8 cellular contexts compared by ENCODE assay signal in the genomic region with DNA sequence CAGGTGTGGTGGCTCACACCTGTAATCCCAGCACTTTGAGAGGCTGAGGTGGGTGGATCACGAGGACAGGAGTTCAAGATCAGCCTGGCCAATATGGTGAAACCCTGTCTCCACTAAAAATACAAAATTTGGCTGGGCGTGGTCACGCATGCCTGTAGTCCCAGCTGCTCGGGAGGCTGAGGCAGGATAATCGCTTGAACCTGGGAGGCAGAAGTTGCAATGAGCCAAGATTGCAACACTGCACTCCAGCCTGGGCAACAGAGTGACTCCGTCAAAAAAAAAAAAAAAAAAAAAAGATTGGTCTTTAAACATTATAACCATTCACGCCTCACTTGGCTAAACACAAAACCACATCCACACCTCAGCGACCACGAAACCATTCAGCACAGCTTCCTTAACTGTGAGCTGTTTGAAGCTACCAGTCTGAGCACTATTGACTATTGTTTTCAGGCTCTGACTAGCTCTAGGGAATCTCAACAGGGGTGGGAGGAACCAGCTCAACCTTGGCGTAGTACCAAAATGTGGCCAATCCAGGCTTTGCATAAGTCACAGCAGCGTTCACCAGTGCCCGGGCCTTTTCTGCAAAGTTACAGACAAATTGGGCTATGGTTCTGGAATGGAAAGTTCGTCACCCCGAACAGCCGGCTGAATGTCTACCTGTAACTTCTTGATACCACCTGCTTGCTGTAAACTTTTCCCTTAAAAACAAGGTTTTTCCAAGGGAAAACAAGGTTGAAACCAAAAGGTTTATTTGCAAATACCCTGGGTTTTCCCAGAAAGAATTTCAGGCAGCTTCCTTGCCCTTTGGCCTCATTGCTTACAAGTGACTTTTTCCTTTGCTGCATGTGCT.
A peak's percentile ranks its signal among the peaks of the same experiment; 100 is the strongest.
DNase-seq lines count a peak whose midpoint lies in the region; ATAC-seq and TF ChIP-seq lines count a peak whose summit lies in the region.

No MANE protein-coding gene starts in this region.

- no peaks in the 10 kb centered on the region for H3K9me3 ChIP-seq in hepatocyte (ENCODE audit: low read depth)

- H3K4me3 Mint-ChIP-seq in activated naive CD4-positive, alpha-beta T cell treated with anti-CD3 and anti-CD28 coated beads, Interleukin-2, amount 10 ng/mL, durations not matched to agents 7 days and 5 days, result no peak overlapping the region
- H3K4me3 Mint-ChIP-seq in activated B cell treated with CpG ODN at 0.5 μM for 24 hours, result no peak overlapping the region

- H3K27ac ChIP-seq in hepatocyte, result peak overlapping the region; percentile 76
- H3K27ac ChIP-seq in substantia nigra (ENCODE audit: low read depth, low read length, poor library complexity, severe bottlenecking), result peak overlapping the region; percentile 92

- intact Hi-C loops in activated B cell treated with CpG ODN at 0.5 μM for 24 hours (cut with micrococcal nuclease), result no loop called here

- no peaks in the 10 kb centered on the region for H3K36me3 Mint-ChIP-seq in activated naive CD4-positive, alpha-beta T cell treated with anti-CD3 and anti-CD28 coated beads, Interleukin-2, amount 10 ng/mL, durations not matched to agents 7 days and 5 days
- H3K36me3 Mint-ChIP-seq in activated B cell treated with CpG ODN at 0.5 μM for 24 hours (ENCODE audit: low read depth), result no peaks in the 10 kb centered on the region

- WGBS in hepatocyte (ENCODE audit: low lambda C conversion rate, missing lambda C conversion rate), result 68% methylated on average over 15 of the region's 15 CpGs

- peaks cover 4% of the 10 kb centered on the region for H3K4me1 Mint-ChIP-seq in activated naive CD4-positive, alpha-beta T cell treated with anti-CD3 and anti-CD28 coated beads, Interleukin-2, amount 10 ng/mL, durations not matched to agents 7 days and 5 days
- peaks cover 5% of the 10 kb centered on the region for H3K4me1 Mint-ChIP-seq in activated B cell treated with CpG ODN at 0.5 μM for 24 hours

- peak; percentile 38 for DNase-seq in activated naive CD4-positive, alpha-beta T cell treated with anti-CD3 and anti-CD28 coated beads, Interleukin-2, amount 10 ng/mL, durations not matched to agents 7 days and 5 days
- no peak for DNase-seq in activated naive CD4-positive, alpha-beta T cell treated with Interleukin-2 at 50 U/mL for 16 hours
- peak; percentile 96 for DNase-seq in M059J (ENCODE audit: low read depth)
- DNase-seq in activated B cell treated with CpG ODN at 0.5 μM for 24 hours, result no peak
- peak; percentile 25 for DNase-seq in hepatocyte (ENCODE audit: low spot score)
- DNase-seq in substantia nigra (lab: John Stamatoyannopoulos, UW), result peak in 47 of 49 donors; percentile 17 to 83 (median 58)
- no peak for DNase-seq in NCI-H524 (lab: John Stamatoyannopoulos, UW)

- ATAC-seq in HG02588 (IDR thresholded peaks at IDR 0.05; ENCODE audit: unreplicated experiment) (peak; percentile 96), activated B cell treated with CpG ODN at 0.5 μM for 24 hours (ENCODE audit: low read depth) (peak; percentile 47)

- CTCF ChIA-PET in activated naive CD4-positive, alpha-beta T cell treated with anti-CD3 and anti-CD28 coated beads, Interleukin-2, amount 10 ng/mL, durations not matched to agents 7 days and 5 days (lab: Charles Lee), result no interaction called here
- CTCF ChIA-PET in activated B cell treated with CpG ODN at 0.5 μM for 24 hours (lab: Charles Lee), result no interaction called here

- POLR2A ChIA-PET in activated B cell treated with CpG ODN at 0.5 μM for 24 hours (lab: Charles Lee), result no interaction called here

- peaks cover 17% of the 10 kb centered on the region for H3K27me3 Mint-ChIP-seq in activated naive CD4-positive, alpha-beta T cell treated with anti-CD3 and anti-CD28 coated beads, Interleukin-2, amount 10 ng/mL, durations not matched to agents 7 days and 5 days
- H3K27me3 Mint-ChIP-seq in activated B cell treated with CpG ODN at 0.5 μM for 24 hours, result peaks cover 32% of the 10 kb centered on the region

- peak overlapping the region; percentile 17 for H3K27ac Mint-ChIP-seq in activated naive CD4-positive, alpha-beta T cell treated with anti-CD3 and anti-CD28 coated beads, Interleukin-2, amount 10 ng/mL, durations not matched to agents 7 days and 5 days
- H3K27ac Mint-ChIP-seq in activated B cell treated with CpG ODN at 0.5 μM for 24 hours, result no peak overlapping the region

- H3K36me3 ChIP-seq in hepatocyte (replicated peaks; ENCODE audit: insufficient read depth, low read depth), result no peaks in the 10 kb centered on the region

- H3K79me2 ChIP-seq in hepatocyte, result no peaks in the 10 kb centered on the region

- H3K27me3 ChIP-seq in hepatocyte, result no peaks in the 10 kb centered on the region

- no peaks in the 10 kb centered on the region for H3K9me2 ChIP-seq in hepatocyte (replicated peaks; ENCODE audit: insufficient read depth)

- TF ChIP-seq CTCF in activated B cell treated with CpG ODN at 0.5 μM for 24 hours (IDR thresholded peaks at IDR 0.05) (no peak), hepatocyte (IDR thresholded peaks at IDR 0.05; ENCODE audit: poor library complexity) (no peak)

- no peak overlapping the region for H3K4me3 ChIP-seq in hepatocyte

- H4K20me1 ChIP-seq in hepatocyte (ENCODE audit: insufficient read depth, poor library complexity, severe bottlenecking), result no peaks in the 10 kb centered on the region

- peak overlapping the region; percentile 64 for H2AFZ ChIP-seq in hepatocyte

- H3K4me1 ChIP-seq in hepatocyte (ENCODE audit: insufficient read depth), result peaks cover 25% of the 10 kb centered on the region

- peak overlapping the region; percentile 27 for H3K4me2 ChIP-seq in hepatocyte

- no peaks in the 10 kb centered on the region for H3K9me3 Mint-ChIP-seq in activated naive CD4-positive, alpha-beta T cell treated with anti-CD3 and anti-CD28 coated beads, Interleukin-2, amount 10 ng/mL, durations not matched to agents 7 days and 5 days
- no peaks in the 10 kb centered on the region for H3K9me3 Mint-ChIP-seq in activated B cell treated with CpG ODN at 0.5 μM for 24 hours

Comparison
In these comparisons a context has a peak if more than half of its experiments do, and no peak if none do; other contexts are left out.
1. DNase-seq: peak in activated naive CD4-positive, alpha-beta T cell treated with anti-CD3 and anti-CD28 coated beads, Interleukin-2, amount 10 ng/mL, durations not matched to agents 7 days and 5 days (single experiment), M059J (single experiment), hepatocyte (single experiment) and substantia nigra (47 of 49); none in activated naive CD4-positive, alpha-beta T cell treated with Interleukin-2 at 50 U/mL for 16 hours (single experiment), activated B cell treated with CpG ODN at 0.5 μM for 24 hours (single experiment) and NCI-H524 (0 of 2).